In the genomic region with DNA sequence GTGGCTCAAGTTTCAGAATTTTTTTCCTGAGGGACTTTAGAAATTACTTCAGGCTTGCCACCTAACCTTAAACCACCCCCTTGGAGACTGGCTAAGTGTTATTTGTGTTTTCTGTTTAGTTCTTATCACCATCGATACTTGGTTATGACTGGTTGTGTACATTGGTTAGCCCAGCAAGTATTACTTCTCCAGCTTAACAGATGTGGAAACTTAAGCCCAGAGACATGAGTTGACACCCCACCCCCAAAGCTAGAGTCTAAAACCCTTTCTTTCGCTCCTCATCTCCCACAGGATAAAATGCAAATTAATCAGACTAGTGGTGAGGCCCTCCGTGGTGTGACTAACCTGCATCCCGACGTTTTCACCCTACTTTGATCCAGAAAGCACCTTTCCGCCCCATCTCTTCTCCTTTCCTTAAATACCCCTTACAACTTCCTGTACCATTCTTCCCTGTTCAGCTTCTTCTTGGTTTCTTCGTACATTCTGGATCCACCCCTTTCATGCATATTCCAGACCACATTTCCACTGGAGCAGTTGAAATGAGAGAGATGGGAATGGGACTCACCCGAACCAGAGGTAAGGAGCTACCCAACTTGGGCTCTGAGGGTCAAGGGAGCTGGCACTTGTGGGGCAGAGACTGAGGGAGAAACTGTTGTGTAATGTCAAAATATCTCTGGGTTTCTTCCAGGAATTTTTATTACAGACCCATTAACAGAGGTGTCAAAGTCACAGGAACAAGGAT, we compare ENCODE assay signal across 8 cellular contexts. TPM values are rescaled to one million over a fixed set of nuclear protein-coding genes. Genes with fewer than 3 reads are reported as not detected.
A peak's percentile ranks its signal among the peaks of the same experiment; 100 is the strongest.
DNase-seq lines count a peak whose midpoint lies in the region; ATAC-seq, FAIRE-seq and TF ChIP-seq lines count a peak whose summit lies in the region.

No MANE protein-coding gene starts in this region.

- peaks cover 1% of the 10 kb centered on the region for H3K36me3 Mint-ChIP-seq in astrocyte (ENCODE audit: low read depth, unreplicated experiment)

- H4K20me1 ChIP-seq in astrocyte (ENCODE audit: insufficient read depth, low read length): peaks cover 28% of the 10 kb centered on the region

- H3K79me2 ChIP-seq in astrocyte (ENCODE audit: insufficient read depth, low read length) (peaks cover 36% of the 10 kb centered on the region), mesendoderm (ENCODE audit: control insufficient read depth, insufficient read depth, low read length) (peaks cover 17% of the 10 kb centered on the region)

- H3K9ac ChIP-seq in HUES6 (ENCODE audit: low read length) (peak overlapping the region; percentile 80), astrocyte (ENCODE audit: low read length) (peak overlapping the region; percentile 86), mesendoderm (ENCODE audit: low read length) (peak overlapping the region; percentile 71)

- H3K79me1 ChIP-seq in mesendoderm (ENCODE audit: low read length): peaks cover 2% of the 10 kb centered on the region

- no peaks in the 10 kb centered on the region; the same call in 1 of the 2 replicates for H3K4me1 ChIP-seq in BE2C
- H3K4me1 ChIP-seq in HUES6 (ENCODE audit: control insufficient read depth, insufficient read depth, low read length): peaks cover 9% of the 10 kb centered on the region
- H3K4me1 ChIP-seq in astrocyte (ENCODE audit: insufficient read depth, low read length): peaks cover 22% of the 10 kb centered on the region
- peaks cover 5% of the 10 kb centered on the region for H3K4me1 ChIP-seq in mesendoderm (ENCODE audit: control insufficient read depth, low read depth, low read length)
- peaks cover 29% of the 10 kb centered on the region for H3K4me1 ChIP-seq in vagina

- TF ChIP-seq POLR2A in vagina (IDR thresholded peaks at IDR 0.05): no peak

- peaks cover 49% of the 10 kb centered on the region for H3K4me1 Mint-ChIP-seq in astrocyte (ENCODE audit: low read depth, unreplicated experiment)

- H3K4me2 ChIP-seq in astrocyte (ENCODE audit: low read length): peak overlapping the region; percentile 88
- peak overlapping the region; percentile 51 for H3K4me2 ChIP-seq in mesendoderm (ENCODE audit: low read length)

- peak overlapping the region; percentile 73 for H3K4me3 Mint-ChIP-seq in astrocyte (ENCODE audit: unreplicated experiment)

- H3K4ac ChIP-seq in mesendoderm (ENCODE audit: low read depth, low read length): no peak overlapping the region

- no peaks in the 10 kb centered on the region for H3K36me3 ChIP-seq in BE2C
- no peaks in the 10 kb centered on the region for H3K36me3 ChIP-seq in HUES6 (ENCODE audit: control insufficient read depth, insufficient read depth, low read length)
- H3K36me3 ChIP-seq in astrocyte (ENCODE audit: insufficient read depth, low read length): no peaks in the 10 kb centered on the region
- H3K36me3 ChIP-seq in mesendoderm (ENCODE audit: control insufficient read depth, insufficient read depth, low read length): no peaks in the 10 kb centered on the region
- no peaks in the 10 kb centered on the region for H3K36me3 ChIP-seq in vagina

- H3K27ac Mint-ChIP-seq in astrocyte (ENCODE audit: unreplicated experiment): peak overlapping the region; percentile 60

- H3K27me3 ChIP-seq in BE2C (no peaks in the 10 kb centered on the region), HUES6 (ENCODE audit: control insufficient read depth, insufficient read depth, low read length) (no peaks in the 10 kb centered on the region), astrocyte (ENCODE audit: insufficient read depth, low read length) (no peaks in the 10 kb centered on the region), mesendoderm (ENCODE audit: insufficient read depth, low read length, poor library complexity) (no peaks in the 10 kb centered on the region), vagina (no peaks in the 10 kb centered on the region)

- TF ChIP-seq CTCF in BE2C (IDR thresholded peaks at IDR 0.05; ENCODE audit: low read depth, low read length) (no peak), astrocyte (IDR thresholded peaks at IDR 0.05; ENCODE audit: insufficient read depth, low read depth, low read length) (no peak), vagina (IDR thresholded peaks at IDR 0.05) (no peak)

- no peak for DNase-seq in BE2C
- DNase-seq in astrocyte (ENCODE audit: low read depth): no peak
- DNase-seq in mesendoderm: no peak
- DNase-seq in vagina (ENCODE audit: extremely low spot score in 2 of 2): no peak
- no peak for DNase-seq in cerebellar cortex (ENCODE audit: low spot score)

- peak overlapping the region; percentile 86 for H3K18ac ChIP-seq in mesendoderm (ENCODE audit: low read length)

- intact Hi-C loops in vagina (cut with DNase I): no loop called here

- peak overlapping the region; percentile 92 for H3K56ac ChIP-seq in mesendoderm (ENCODE audit: low read length)

- H4K8ac ChIP-seq in mesendoderm (ENCODE audit: low read depth, low read length): no peak overlapping the region

- H4K5ac ChIP-seq in mesendoderm (ENCODE audit: low read length): no peak overlapping the region

- no peaks in the 10 kb centered on the region for H3K27me3 Mint-ChIP-seq in astrocyte (ENCODE audit: low read depth, unreplicated experiment)

- peak overlapping the region; percentile 75 for H2AFZ ChIP-seq in astrocyte (ENCODE audit: low read depth, low read length)

- H3K4me3 ChIP-seq in BE2C (ENCODE audit: low read depth, low read length) (peak overlapping the region; percentile 46), HUES6 (ENCODE audit: low read depth, low read length) (peak overlapping the region; percentile 76), astrocyte (ENCODE audit: insufficient read depth, low read depth, low read length) (peak overlapping the region; percentile 70), mesendoderm (ENCODE audit: low read length) (peak overlapping the region; percentile 13), vagina (peak overlapping the region; percentile 95 to 97)

- WGBS in mesendoderm (ENCODE audit: extremely low coverage, insufficient coverage, low lambda C conversion rate): no CpG with 5 or more reads among the region's 8 CpGs

- H2BK15ac ChIP-seq in mesendoderm (replicated peaks; ENCODE audit: low read depth): no peak overlapping the region

- peak; percentile 6 for ATAC-seq in GM19455 (IDR thresholded peaks at IDR 0.05; ENCODE audit: unreplicated experiment)
- no peak for ATAC-seq in GM21825 (IDR thresholded peaks at IDR 0.05; ENCODE audit: unreplicated experiment)

- no peak overlapping the region for H2BK5ac ChIP-seq in mesendoderm (ENCODE audit: low read length)

- H3K27ac ChIP-seq in HUES6 (ENCODE audit: low read depth, low read length): peak overlapping the region; percentile 59; the same call in 1 of the 2 replicates
- peak overlapping the region; percentile 79 for H3K27ac ChIP-seq in astrocyte (ENCODE audit: low read depth, low read length)
- no peak overlapping the region for H3K27ac ChIP-seq in mesendoderm (ENCODE audit: low read depth, low read length)
- H3K27ac ChIP-seq in vagina: peak overlapping the region; percentile 100

- no peak overlapping the region for H2AK5ac ChIP-seq in mesendoderm (ENCODE audit: low read length)

- no peak for FAIRE-seq in astrocyte (lab: Jason Lieb, UNC)

- H3K9me3 ChIP-seq in BE2C (no peaks in the 10 kb centered on the region), HUES6 (ENCODE audit: control insufficient read depth, insufficient read depth, low read depth, low read length) (no peaks in the 10 kb centered on the region), astrocyte (ENCODE audit: insufficient read depth, low read depth, low read length) (no peaks in the 10 kb centered on the region), vagina (no peaks in the 10 kb centered on the region)

- no peak overlapping the region for H3K23ac ChIP-seq in mesendoderm (ENCODE audit: low read length)

- no peaks in the 10 kb centered on the region for H3K9me3 Mint-ChIP-seq in astrocyte (ENCODE audit: unreplicated experiment)

- H2BK120ac ChIP-seq in mesendoderm (ENCODE audit: low read depth, low read length): no peak overlapping the region

RNA-seq across cellular contexts. Expression of gene MAP3K2, which starts 0.8 kb away (rescaled TPM):
- polyA plus RNA-seq in BE2C (2012; ENCODE audit: insufficient read depth, insufficient read length, low read depth): 4.9 TPM
- total RNA-seq in astrocyte: 62.2 and 71.2 TPM in 2 replicates
- 7.8 TPM for polyA plus RNA-seq in mesendoderm (2013, experiment 1 of 2)
- 8.3 TPM for polyA plus RNA-seq in mesendoderm (2013, experiment 2 of 2)
- 36.6 TPM for total RNA-seq in vagina

RNA-seq across cellular contexts. Expression of gene PROC, which starts 29.6 kb away (rescaled TPM):
- polyA plus RNA-seq in BE2C (2012; ENCODE audit: insufficient read depth, insufficient read length, low read depth): not detected
- total RNA-seq in astrocyte (1.0 and 1.5 TPM in 2 replicates), vagina (not detected)
- polyA plus RNA-seq in mesendoderm (2013, experiment 1 of 2): 0.11 TPM
- 0.15 TPM for polyA plus RNA-seq in mesendoderm (2013, experiment 2 of 2)

Comparison
In these comparisons a context has a peak if more than half of its experiments do, and no peak if none do; other contexts are left out.
1. H3K4me3 ChIP-seq: peak in every context shown above with its lines; median percentile 96 in vagina; 76 in HUES6; 70 in astrocyte; 46 in BE2C; 13 in mesendoderm.